In the genomic region with DNA sequence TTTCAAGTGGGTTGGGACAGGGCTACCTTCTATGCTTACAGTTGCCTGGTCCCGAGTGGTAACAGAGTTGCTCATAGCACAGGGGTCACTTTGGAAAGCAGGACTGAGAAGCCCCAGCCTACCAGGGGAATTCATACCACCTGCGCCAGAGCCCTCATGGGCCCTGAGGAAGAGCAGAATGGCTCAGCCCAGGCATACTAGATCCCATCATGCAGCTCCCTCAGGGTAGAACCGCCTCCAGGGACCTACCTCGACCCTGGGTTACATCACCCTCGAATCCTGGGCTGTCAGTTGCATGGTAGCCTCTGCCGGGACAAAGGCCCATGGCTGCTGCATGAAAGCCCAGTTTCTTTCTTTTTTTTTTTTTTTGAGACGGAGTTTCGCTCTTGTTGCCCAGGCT, we compare ENCODE assay signal across 1 cellular context.
TF ChIP-seq lines count a peak whose summit lies in the region.

No MANE protein-coding gene starts in this region.

TF ChIP-seq in H1, 55 proteins besides CTCF, POLR2A, EP300 and RAD21:
- TF ChIP-seq PHF8 (conservative IDR thresholded peaks at IDR 0.05; ENCODE audit: low read depth, low read length) = no peak
- TF ChIP-seq POU5F1 (IDR thresholded peaks at IDR 0.05; ENCODE audit: low read depth, low read length) = no peak
- TF ChIP-seq JUN (IDR thresholded peaks at IDR 0.05; ENCODE audit: low read depth, low read length) = no peak
- TF ChIP-seq, protein P1, sequence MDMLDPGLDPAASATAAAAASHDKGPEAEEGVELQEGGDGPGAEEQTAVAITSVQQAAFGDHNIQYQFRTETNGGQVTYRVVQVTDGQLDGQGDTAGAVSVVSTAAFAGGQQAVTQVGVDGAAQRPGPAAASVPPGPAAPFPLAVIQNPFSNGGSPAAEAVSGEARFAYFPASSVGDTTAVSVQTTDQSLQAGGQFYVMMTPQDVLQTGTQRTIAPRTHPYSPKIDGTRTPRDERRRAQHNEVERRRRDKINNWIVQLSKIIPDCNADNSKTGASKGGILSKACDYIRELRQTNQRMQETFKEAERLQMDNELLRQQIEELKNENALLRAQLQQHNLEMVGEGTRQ (IDR thresholded peaks at IDR 0.05; ENCODE audit: low read length) = no peak
- TF ChIP-seq RNF2 (IDR thresholded peaks at IDR 0.05; ENCODE audit: borderline replicate concordance, low read depth, low read length, missing control alignments, poor library complexity, severe bottlenecking) = no peak
- no peak for TF ChIP-seq SIRT6 (IDR thresholded peaks at IDR 0.05; ENCODE audit: low read length)
- TF ChIP-seq, protein P2, sequence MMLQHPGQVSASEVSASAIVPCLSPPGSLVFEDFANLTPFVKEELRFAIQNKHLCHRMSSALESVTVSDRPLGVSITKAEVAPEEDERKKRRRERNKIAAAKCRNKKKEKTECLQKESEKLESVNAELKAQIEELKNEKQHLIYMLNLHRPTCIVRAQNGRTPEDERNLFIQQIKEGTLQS (IDR thresholded peaks at IDR 0.05; ENCODE audit: insufficient read depth, low read depth, low read length) = no peak
- no peak for TF ChIP-seq EZH2 (IDR thresholded peaks at IDR 0.05; ENCODE audit: low read depth, low read length, severe bottlenecking)
- TF ChIP-seq TEAD4 (IDR thresholded peaks at IDR 0.05; ENCODE audit: low read depth, low read length) = no peak
- TF ChIP-seq TCF12 (IDR thresholded peaks at IDR 0.05; ENCODE audit: low read depth, low read length) = no peak
- no peak for TF ChIP-seq CBX8 (IDR thresholded peaks at IDR 0.05; ENCODE audit: borderline replicate concordance, low read depth, low read length)
TF ChIP-seq in H1: peak in this region for 0.
